In the genomic region with DNA sequence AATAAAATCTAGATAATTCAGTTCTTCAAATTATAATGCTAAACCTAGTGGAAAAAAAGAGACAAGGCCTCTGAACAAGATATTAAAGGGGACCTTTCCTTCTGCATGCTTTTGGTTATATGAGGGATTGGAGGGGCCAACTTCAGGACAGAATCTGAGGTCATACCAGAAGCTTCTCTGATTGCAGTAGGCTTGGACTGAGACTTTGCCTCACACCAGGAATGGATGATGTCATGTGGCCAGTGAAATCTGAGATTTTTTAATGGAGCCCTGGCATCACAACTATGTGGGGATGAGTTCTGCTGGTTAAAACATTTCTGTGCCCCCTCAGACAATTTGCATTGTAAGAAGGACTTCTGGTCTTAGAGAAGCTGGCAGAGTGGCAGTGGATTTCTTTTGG, we compare ENCODE assay signal across 27 cellular contexts.
DNase-seq lines count a peak whose midpoint lies in the region; ATAC-seq, FAIRE-seq and TF ChIP-seq lines count a peak whose summit lies in the region.
"Had no signal": no experiment of that assay in that cellular context is flagged by ENCODE, and none has a peak within 500 bp of the region (broad histone marks: within the 10 kb centered on the region; RNA-seq: fewer than 3 reads in every experiment).

No MANE protein-coding gene starts in this region.

- H2AFZ ChIP-seq in HepG2 (ENCODE audit: low read length): no peak overlapping the region

- in situ Hi-C loops in HepG2 (cut with HindIII; ENCODE audit: extremely low pct_ligation_motif_present, low pct_unique_long_range_greater_than_20kb): no loop called here

- no peak for TF ChIP-seq RAD21 in HepG2 (CRISPR knock-in tag; IDR thresholded peaks at IDR 0.05)

- H3K9ac ChIP-seq in HepG2 (ENCODE audit: insufficient read depth, low read depth, low read length): no peak overlapping the region

- TF ChIP-seq POLR2A in HepG2 (IDR thresholded peaks at IDR 0.05; ENCODE audit: insufficient read depth in 1 of 2, low read depth in 2 of 2, low read length in 2 of 2) (no peak), right lobe of liver (IDR thresholded peaks at IDR 0.05) (no peak)

- H3K27me3 ChIP-seq in HepG2 (ENCODE audit: control insufficient read depth in 1 of 2, insufficient read depth in 2 of 2, low read length in 2 of 2) (no peaks in the 10 kb centered on the region), right lobe of liver (no peaks in the 10 kb centered on the region)
- H3K27me3 ChIP-seq: esophagus squamous epithelium had no signal

- ATAC-seq in HepG2: no peak
- ATAC-seq in right lobe of liver: no peak
- ATAC-seq in sciatic nerve: no peak
- ATAC-seq: A549; activated CD8-positive, alpha-beta T cell treated with anti-CD3 and anti-CD28 coated beads, Interleukin-2, amount 10 ng/mL, durations not matched to agents 7 days and 5 days; effector memory CD8-positive, alpha-beta T cell had no signal

- no TSS peak for BruUV-seq in HepG2 (replicated peaks; lab: Mats Ljungman, UMichigan)

- H3K27ac ChIP-seq in HepG2 (ENCODE audit: extremely low read length, insufficient read depth, low read length) (no peak overlapping the region), right lobe of liver (no peak overlapping the region)
- H3K27ac ChIP-seq: A549, C4-2B had no signal

- H3K36me3 ChIP-seq in HepG2 (replicated peaks in 1 of 2; ENCODE audit: control insufficient read depth in 1 of 2, insufficient read depth in 2 of 2, low read length in 2 of 2): no peaks in the 10 kb centered on the region
- no peaks in the 10 kb centered on the region for H3K36me3 ChIP-seq in right lobe of liver
- H3K36me3 ChIP-seq: esophagus squamous epithelium had no signal

- TF ChIP-seq CTCF in HepG2 (CRISPR knock-in tag; IDR thresholded peaks at IDR 0.05): no peak
- no peak for TF ChIP-seq CTCF in right lobe of liver (IDR thresholded peaks at IDR 0.05)
- no peak for TF ChIP-seq CTCF in fibroblast of villous mesenchyme (IDR thresholded peaks at IDR 0.05; ENCODE audit: insufficient read depth, low read depth, low read length)

- H3K4me1 ChIP-seq in HepG2 (ENCODE audit: insufficient read depth, low read length) (no peaks in the 10 kb centered on the region; the same call in 1 of the 2 replicates), right lobe of liver (no peaks in the 10 kb centered on the region)
- H3K4me1 ChIP-seq: A549 had no signal

- no peaks in the 10 kb centered on the region for H3K79me2 ChIP-seq in HepG2 (ENCODE audit: insufficient read depth, low read length)

- POLR2A ChIA-PET in HepG2 (lab: Yijun Ruan, JAX): no interaction called here

- TF ChIP-seq EP300 in HepG2 (IDR thresholded peaks at IDR 0.05; ENCODE audit: low read depth in 2 of 2, low read length in 2 of 2) (no peak), HepG2 (CRISPR knock-in tag; IDR thresholded peaks at IDR 0.05; ENCODE audit: borderline replicate concordance) (no peak)

- DNase-seq in HepG2 (ENCODE audit: low spot score) (no peak), right lobe of liver (no peak), astrocyte of the hippocampus (ENCODE audit: low read depth, low spot score) (peak; percentile 56), fibroblast of villous mesenchyme (ENCODE audit: low read depth) (peak; percentile 27), NCI-H2171 treated with DMSO at 0.1 percent for 48 hours (lab: John Stamatoyannopoulos, UW) (no peak), NCI-H146 treated with DMSO at 0.1 percent for 48 hours (lab: John Stamatoyannopoulos, UW; ENCODE audit: unreplicated experiment) (no peak), sciatic nerve (ENCODE audit: low spot score) (no peak), UCSD-AML1 (lab: John Stamatoyannopoulos, UW; ENCODE audit: unreplicated experiment) (no peak)
- DNase-seq: activated CD4-positive, CD25-positive, alpha-beta regulatory T cell; activated CD8-positive, alpha-beta T cell treated with anti-CD3 and anti-CD28 coated beads, Interleukin-2, amount 10 ng/mL, durations not matched to agents 7 days and 5 days; activated naive CD4-positive, alpha-beta T cell treated with Interleukin-2 at 50 U/mL for 16 hours; activated T-cell treated with anti-CD3 and anti-CD28 coated beads, Interleukin-2, amount 50 U/mL, for 1 hour; anterior cingulate cortex; effector memory CD8-positive, alpha-beta T cell; esophagus squamous epithelium; mammary epithelial cell; naive B cell; NCI-H2029 treated with DMSO at 0.1 percent for 48 hours; right cardiac atrium; RPMI8226; T1000 had no signal

- no peak overlapping the region for H3K4me2 ChIP-seq in HepG2 (ENCODE audit: low read depth, low read length)
- H3K4me2 ChIP-seq: A549 had no signal

- H3K9me3 ChIP-seq in HepG2 (ENCODE audit: low read length) (no peaks in the 10 kb centered on the region), right lobe of liver (no peaks in the 10 kb centered on the region)
- H3K9me3 ChIP-seq: A549, esophagus squamous epithelium had no signal

- H3K4me3 ChIP-seq in HepG2 (replicated peaks in 1 of 3; ENCODE audit: insufficient read depth in 1 of 3, low read depth in 2 of 3, low read length in 3 of 3) (no peak overlapping the region), right lobe of liver (no peak overlapping the region), fibroblast of villous mesenchyme (ENCODE audit: low read depth, low read length) (no peak overlapping the region)
- H3K4me3 ChIP-seq: A549, esophagus squamous epithelium had no signal

- CTCF ChIA-PET in HepG2 (lab: Yijun Ruan, JAX; ENCODE audit: low intra/inter-chr PET ratio, low total read pairs): no interaction called here

- no peak for FAIRE-seq in HepG2 (lab: Jason Lieb, UNC)
- FAIRE-seq: A549, D721Med, G401.6, keratinocyte, urothelium cell line had no signal

- intact Hi-C loops in HepG2 (cut with micrococcal nuclease; ENCODE audit: unreplicated experiment): no loop called here
- intact Hi-C loops in right lobe of liver (cut with DNase I): no loop called here
- intact Hi-C loops in sciatic nerve (cut with DNase I): no loop called here

- no peaks in the 10 kb centered on the region for H4K20me1 ChIP-seq in HepG2 (ENCODE audit: insufficient read depth, low read length)

TF ChIP-seq in HepG2, 621 proteins besides CTCF, POLR2A, EP300 and RAD21:
- peak; percentile 48; the same call in 1 of the 2 replicates for TF ChIP-seq ATF7 (IDR thresholded peaks at IDR 0.05)
- TF ChIP-seq ATF7 (CRISPR knock-in tag; IDR thresholded peaks at IDR 0.05): no peak
- TF ChIP-seq ETV5 (CRISPR knock-in tag; IDR thresholded peaks at IDR 0.05; ENCODE audit: borderline replicate concordance): no peak
TF ChIP-seq in HepG2: peak in this region for 1.

Comparison
In these comparisons a context has a peak if more than half of its experiments do, and no peak if none do; other contexts are left out.
1. DNase-seq: peak in astrocyte of the hippocampus (single experiment) and fibroblast of villous mesenchyme (single experiment); none in HepG2 (single experiment), right lobe of liver (0 of 3), NCI-H2171 treated with DMSO at 0.1 percent for 48 hours (single experiment), NCI-H146 treated with DMSO at 0.1 percent for 48 hours (single experiment), sciatic nerve (single experiment) and UCSD-AML1 (single experiment).